ENCODE assay signal across 1 cellular context in genomic region chr2:74179063-74179865, GRCh38.
TF ChIP-seq lines count a peak whose summit lies in the region.

No MANE protein-coding gene starts in this region.

TF ChIP-seq in SK-N-SH, 30 proteins besides CTCF, POLR2A, EP300 and RAD21 (continued from another document):
- TF ChIP-seq REST (IDR thresholded peaks at IDR 0.05; ENCODE audit: low read depth, low read length) (no peak), TCF12 (IDR thresholded peaks at IDR 0.05) (no peak), YY1 (IDR thresholded peaks at IDR 0.05; ENCODE audit: low read depth) (no peak), SMC3 (IDR thresholded peaks at IDR 0.05; ENCODE audit: low read depth, low read length) (no peak), MEF2A (IDR thresholded peaks at IDR 0.05; ENCODE audit: borderline replicate concordance, low read depth) (no peak), POLR2AphosphoS5 (IDR thresholded peaks at IDR 0.05; ENCODE audit: low read depth, low read length) (peak; percentile 95), FOXM1 (IDR thresholded peaks at IDR 0.05; ENCODE audit: low read depth) (no peak), RXRA (IDR thresholded peaks at IDR 0.05; ENCODE audit: borderline replicate concordance, low read depth) (no peak), USF2 (IDR thresholded peaks at IDR 0.05; ENCODE audit: borderline replicate concordance, low read depth, low read length) (no peak)
